In genomic region chr7:27712217-27712616, GRCh38 we compare ENCODE assay signal across 24 cellular contexts. TPM values are rescaled to one million over a fixed set of nuclear protein-coding genes. Genes with fewer than 3 reads are reported as not detected.
DNase-seq lines count a peak whose midpoint lies in the region; ATAC-seq, FAIRE-seq and TF ChIP-seq lines count a peak whose summit lies in the region.
"Had no signal": no experiment of that assay in that cellular context is flagged by ENCODE, and none has a peak within 500 bp of the region (broad histone marks: within the 10 kb centered on the region; RNA-seq: fewer than 3 reads in every experiment).

No MANE protein-coding gene starts in this region.

- 82% methylated on average over 3 of the region's 3 CpGs for WGBS in HepG2 (ENCODE audit: low lambda C conversion rate)
- WGBS in right lobe of liver (ENCODE audit: insufficient coverage, low coverage, low lambda C conversion rate, missing lambda C conversion rate), result 79% methylated on average over 3 of the region's 3 CpGs
- WGBS in hepatocyte (ENCODE audit: low lambda C conversion rate, missing lambda C conversion rate), result 95% methylated on average over 3 of the region's 3 CpGs
- 62 to 81% (median 75%) methylated on average over 3 of the region's 3 CpGs for WGBS in small intestine, 3 donors

- H3K27me3 ChIP-seq in HepG2 (ENCODE audit: control insufficient read depth in 1 of 2, insufficient read depth in 2 of 2, low read length in 2 of 2) (no peaks in the 10 kb centered on the region), right lobe of liver (no peaks in the 10 kb centered on the region), hepatocyte (no peaks in the 10 kb centered on the region), small intestine (ENCODE audit: control insufficient read depth in 2 of 2, insufficient read depth in 2 of 2, low read length in 2 of 2) (peaks cover 0 to 2% of the 10 kb centered on the region in 2 donors)
- H3K27me3 ChIP-seq: BLaER1 treated with 17β-estradiol and CSF1 and Interleukin-3, amounts not matched to agents 10 nM and 100 nM had no signal

- H3K9ac ChIP-seq in HepG2 (ENCODE audit: insufficient read depth, low read depth, low read length), result no peak overlapping the region
- H3K9ac ChIP-seq: BLaER1 treated with 17β-estradiol and CSF1 and Interleukin-3, amounts not matched to agents 10 nM and 100 nM had no signal

- no peaks in the 10 kb centered on the region for H3K9me2 ChIP-seq in hepatocyte (replicated peaks; ENCODE audit: insufficient read depth)

- ATAC-seq in HepG2 (no peak), right lobe of liver (no peak), left lobe of liver (peak; percentile 42)
- ATAC-seq: A549; CD8-positive, alpha-beta T cell; GM12878 had no signal

- BruUV-seq in HepG2 (replicated peaks; lab: Mats Ljungman, UMichigan), result no TSS peak

- in situ Hi-C loops in HepG2 (cut with HindIII; ENCODE audit: extremely low pct_ligation_motif_present, low pct_unique_long_range_greater_than_20kb), result no loop called here

- H2AFZ ChIP-seq in HepG2 (ENCODE audit: low read length) (no peak overlapping the region), hepatocyte (no peak overlapping the region)

- H3K4me3 ChIP-seq in HepG2 (replicated peaks in 1 of 3; ENCODE audit: insufficient read depth in 1 of 3, low read depth in 2 of 3, low read length in 3 of 3), result no peak overlapping the region
- no peak overlapping the region for H3K4me3 ChIP-seq in right lobe of liver
- no peak overlapping the region for H3K4me3 ChIP-seq in hepatocyte
- H3K4me3 ChIP-seq in small intestine (ENCODE audit: low read depth in 1 of 2, low read length in 2 of 2), result no peak overlapping the region
- H3K4me3 ChIP-seq: A549; BLaER1 treated with 17β-estradiol and CSF1 and Interleukin-3, amounts not matched to agents 10 nM and 100 nM; GM12878 had no signal

- TF ChIP-seq EP300 in HepG2 (IDR thresholded peaks at IDR 0.05; ENCODE audit: low read depth in 2 of 2, low read length in 2 of 2) (no peak), HepG2 (CRISPR knock-in tag; IDR thresholded peaks at IDR 0.05; ENCODE audit: borderline replicate concordance) (no peak)

- TF ChIP-seq RAD21 in HepG2 (CRISPR knock-in tag; IDR thresholded peaks at IDR 0.05), result no peak

- no peak overlapping the region for H3K4me2 ChIP-seq in HepG2 (ENCODE audit: low read depth, low read length)
- no peak overlapping the region for H3K4me2 ChIP-seq in hepatocyte
- H3K4me2 ChIP-seq: A549; BLaER1 treated with 17β-estradiol and CSF1 and Interleukin-3, amounts not matched to agents 10 nM and 100 nM had no signal

- H4K20me1 ChIP-seq in HepG2 (ENCODE audit: insufficient read depth, low read length), result no peaks in the 10 kb centered on the region
- no peaks in the 10 kb centered on the region for H4K20me1 ChIP-seq in hepatocyte (ENCODE audit: insufficient read depth, poor library complexity, severe bottlenecking)
- H4K20me1 ChIP-seq: BLaER1 treated with 17β-estradiol and CSF1 and Interleukin-3, amounts not matched to agents 10 nM and 100 nM had no signal

- no peaks in the 10 kb centered on the region for H3K36me3 ChIP-seq in HepG2 (replicated peaks in 1 of 2; ENCODE audit: control insufficient read depth in 1 of 2, insufficient read depth in 2 of 2, low read length in 2 of 2)
- no peaks in the 10 kb centered on the region for H3K36me3 ChIP-seq in right lobe of liver
- H3K36me3 ChIP-seq in hepatocyte (replicated peaks; ENCODE audit: insufficient read depth, low read depth), result no peaks in the 10 kb centered on the region
- no peaks in the 10 kb centered on the region for H3K36me3 ChIP-seq in small intestine (ENCODE audit: control insufficient read depth in 2 of 2, insufficient read depth in 2 of 2, low read length in 2 of 2)
- H3K36me3 ChIP-seq: BLaER1 treated with 17β-estradiol and CSF1 and Interleukin-3, amounts not matched to agents 10 nM and 100 nM had no signal

- POLR2A ChIA-PET in HepG2 (lab: Yijun Ruan, JAX), result no interaction called here

- DNase-seq in HepG2 (ENCODE audit: low spot score), result no peak
- DNase-seq in right lobe of liver, result no peak
- peak; percentile 17 for DNase-seq in hepatocyte (ENCODE audit: low spot score)
- DNase-seq in left lobe of liver (ENCODE audit: low spot score), result no peak
- DNase-seq in small intestine, result peak; percentile 41
- DNase-seq in cerebellum (ENCODE audit: low spot score), result no peak
- DNase-seq in ureter (ENCODE audit: low spot score), result no peak
- no peak for DNase-seq in NCI-H82 treated with DMSO at 0.1 percent for 48 hours (lab: John Stamatoyannopoulos, UW; ENCODE audit: unreplicated experiment)
- DNase-seq: AML-193; Caco-2; Calu3; CD4-positive, alpha-beta T cell; CD8-positive, alpha-beta T cell; DMS79 treated with DMSO at 0.1 percent for 48 hours; EL; GDM1 had no signal

- intact Hi-C loops in HepG2 (cut with micrococcal nuclease; ENCODE audit: unreplicated experiment) (no loop called here), right lobe of liver (cut with DNase I) (no loop called here)

- no peaks in the 10 kb centered on the region for H3K79me2 ChIP-seq in HepG2 (ENCODE audit: insufficient read depth, low read length)
- no peaks in the 10 kb centered on the region for H3K79me2 ChIP-seq in hepatocyte

- H3K27ac ChIP-seq in HepG2 (ENCODE audit: extremely low read length, insufficient read depth, low read length) (no peak overlapping the region), right lobe of liver (no peak overlapping the region), hepatocyte (no peak overlapping the region), small intestine (ENCODE audit: low read depth in 1 of 2, low read length in 1 of 2) (no peak overlapping the region)
- H3K27ac ChIP-seq: 22Rv1; A549; BLaER1 treated with 17β-estradiol and CSF1 and Interleukin-3, amounts not matched to agents 10 nM and 100 nM; C4-2B had no signal

- TF ChIP-seq POLR2A in HepG2 (IDR thresholded peaks at IDR 0.05; ENCODE audit: insufficient read depth in 1 of 2, low read depth in 2 of 2, low read length in 2 of 2) (no peak), right lobe of liver (IDR thresholded peaks at IDR 0.05) (no peak)

- CTCF ChIA-PET in HepG2 (lab: Yijun Ruan, JAX; ENCODE audit: low intra/inter-chr PET ratio, low total read pairs), result no interaction called here

- H3K4me1 ChIP-seq in HepG2 (ENCODE audit: insufficient read depth, low read length) (peaks cover 58% of the 10 kb centered on the region), right lobe of liver (no peaks in the 10 kb centered on the region), hepatocyte (ENCODE audit: insufficient read depth) (peaks cover 5% of the 10 kb centered on the region), small intestine (ENCODE audit: control insufficient read depth in 2 of 2, insufficient read depth in 1 of 2, low read depth in 1 of 2, low read length in 1 of 2) (peaks cover 2 to 9% of the 10 kb centered on the region in 2 donors)
- H3K4me1 ChIP-seq: BLaER1 treated with 17β-estradiol and CSF1 and Interleukin-3, amounts not matched to agents 10 nM and 100 nM had no signal

- H3K9me3 ChIP-seq in HepG2 (ENCODE audit: low read length), result no peaks in the 10 kb centered on the region
- no peaks in the 10 kb centered on the region for H3K9me3 ChIP-seq in right lobe of liver
- no peaks in the 10 kb centered on the region for H3K9me3 ChIP-seq in hepatocyte (ENCODE audit: low read depth)
- no peaks in the 10 kb centered on the region for H3K9me3 ChIP-seq in small intestine (ENCODE audit: control insufficient read depth, low read depth)
- H3K9me3 ChIP-seq: A549 had no signal

- TF ChIP-seq CTCF in HepG2 (CRISPR knock-in tag; IDR thresholded peaks at IDR 0.05) (no peak), right lobe of liver (IDR thresholded peaks at IDR 0.05) (no peak), hepatocyte (IDR thresholded peaks at IDR 0.05; ENCODE audit: poor library complexity) (no peak)

- FAIRE-seq in HepG2 (lab: Jason Lieb, UNC) (no peak), small intestine (lab: Jason Lieb, UNC) (no peak)
- FAIRE-seq: A549, D721Med, GM12878, GM12892, GM18507 had no signal

RNA-seq across cellular contexts. Expression of gene TAX1BP1, which starts 27.7 kb away (rescaled TPM):
- total RNA-seq in HepG2 (2016; rRNA removed; fragmentation: Illumina TruSeq; extraction: Trizol) (98.9 and 177 TPM in 2 replicates), right lobe of liver (10 to 100 TPM; 39.2 to 63.8 (median 47.4) TPM), hepatocyte (110 and 122 TPM in 2 replicates), left lobe of liver (32.4 TPM), cerebellum (65.3 TPM), ureter (146 TPM)
- 15.4 and 20.0 TPM in 2 replicates for total RNA-seq in HepG2 (2016; cell fraction: cytosol; rRNA removed; fragmentation: Illumina TruSeq; extraction: Trizol; ENCODE audit: low read depth)
- total RNA-seq in HepG2 (2016; cell fraction: insoluble cytoplasmic fraction; rRNA removed; fragmentation: Illumina TruSeq; extraction: Trizol), result 99.7 and 175 TPM in 2 replicates
- total RNA-seq in HepG2 (2016; cell fraction: membrane; rRNA removed; fragmentation: Illumina TruSeq; extraction: Trizol), result 41.7 and 45.4 TPM in 2 replicates
- 83.0 and 86.5 TPM in 2 replicates for total RNA-seq in HepG2 (2016; cell fraction: nucleus; rRNA removed; fragmentation: Illumina TruSeq; extraction: Trizol)
- polyA plus RNA-seq in HepG2 (2011; rRNA removed) (78.8 and 95.2 TPM in 2 replicates), hepatocyte (83.5 and 104 TPM in 2 replicates), small intestine (10 to 100 TPM; 60.8 to 82.3 (median 80.2) TPM)
- polyA plus RNA-seq in HepG2 (2011; cell fraction: cytosol; rRNA removed), result 51.1 and 75.1 TPM in 2 replicates
- 20.4 and 20.8 TPM in 2 replicates for polyA plus RNA-seq in HepG2 (2011; cell fraction: nucleus; rRNA removed)
- polyA plus RNA-seq in HepG2 (2012), result 60.1 and 77.8 TPM in 2 replicates
- polyA plus RNA-seq in HepG2 (2016; cell fraction: cytosol; fragmentation: Illumina TruSeq; extraction: Trizol; ENCODE audit: low read depth), result 5.9 and 6.6 TPM in 2 replicates
- polyA plus RNA-seq in HepG2 (2016; cell fraction: insoluble cytoplasmic fraction; fragmentation: Illumina TruSeq; extraction: Trizol; ENCODE audit: low read depth), result 137 and 142 TPM in 2 replicates
- 15.0 and 16.7 TPM in 2 replicates for polyA plus RNA-seq in HepG2 (2016; cell fraction: membrane; fragmentation: Illumina TruSeq; extraction: Trizol; ENCODE audit: low read depth)
- 48.0 and 52.6 TPM in 2 replicates for polyA plus RNA-seq in HepG2 (2016; cell fraction: nucleus; fragmentation: Illumina TruSeq; extraction: Trizol; ENCODE audit: insufficient read depth, low read depth)
- polyA minus RNA-seq in HepG2 (2011; rRNA and poly(A)+ RNA removed; ENCODE audit: low replicate concordance), result 114 and 126 TPM in 2 replicates
- 36.9 and 45.1 TPM in 2 replicates for polyA minus RNA-seq in HepG2 (2011; cell fraction: cytosol; rRNA and poly(A)+ RNA removed)
- 152 and 235 TPM in 2 replicates for polyA minus RNA-seq in HepG2 (2011; cell fraction: nucleus; rRNA and poly(A)+ RNA removed)

RNA-seq across cellular contexts. Expression of gene HIBADH, which starts 49.5 kb away (rescaled TPM):
- total RNA-seq in HepG2 (2016; rRNA removed; fragmentation: Illumina TruSeq; extraction: Trizol) (59.5 and 75.2 TPM in 2 replicates), right lobe of liver (100 to 1,000 TPM in 1 of 6 experiments, 10 to 100 TPM in 5; 64.9 to 143 (median 67.2) TPM), hepatocyte (64.9 and 65.5 TPM in 2 replicates), left lobe of liver (79.8 TPM), cerebellum (17.6 TPM), ureter (31.3 TPM)
- total RNA-seq in HepG2 (2016; cell fraction: cytosol; rRNA removed; fragmentation: Illumina TruSeq; extraction: Trizol; ENCODE audit: low read depth), result 18.4 and 19.7 TPM in 2 replicates
- total RNA-seq in HepG2 (2016; cell fraction: insoluble cytoplasmic fraction; rRNA removed; fragmentation: Illumina TruSeq; extraction: Trizol), result 58.9 and 80.7 TPM in 2 replicates
- 28.1 and 29.5 TPM in 2 replicates for total RNA-seq in HepG2 (2016; cell fraction: membrane; rRNA removed; fragmentation: Illumina TruSeq; extraction: Trizol)
- 35.3 and 35.9 TPM in 2 replicates for total RNA-seq in HepG2 (2016; cell fraction: nucleus; rRNA removed; fragmentation: Illumina TruSeq; extraction: Trizol)
- polyA plus RNA-seq in HepG2 (2011; rRNA removed) (38.3 and 49.9 TPM in 2 replicates), hepatocyte (52.1 and 56.1 TPM in 2 replicates), small intestine (10 to 100 TPM; 30.5 to 50.8 (median 44.9) TPM)
- 33.7 and 40.2 TPM in 2 replicates for polyA plus RNA-seq in HepG2 (2011; cell fraction: cytosol; rRNA removed)
- 11.1 and 14.5 TPM in 2 replicates for polyA plus RNA-seq in HepG2 (2011; cell fraction: nucleus; rRNA removed)
- polyA plus RNA-seq in HepG2 (2012), result 25.4 and 35.3 TPM in 2 replicates
- polyA plus RNA-seq in HepG2 (2016; cell fraction: cytosol; fragmentation: Illumina TruSeq; extraction: Trizol; ENCODE audit: low read depth), result 9.2 and 10.5 TPM in 2 replicates
- polyA plus RNA-seq in HepG2 (2016; cell fraction: insoluble cytoplasmic fraction; fragmentation: Illumina TruSeq; extraction: Trizol; ENCODE audit: low read depth), result 92.1 and 102 TPM in 2 replicates
- polyA plus RNA-seq in HepG2 (2016; cell fraction: membrane; fragmentation: Illumina TruSeq; extraction: Trizol; ENCODE audit: low read depth), result 20.4 and 23.5 TPM in 2 replicates
- 41.6 and 44.3 TPM in 2 replicates for polyA plus RNA-seq in HepG2 (2016; cell fraction: nucleus; fragmentation: Illumina TruSeq; extraction: Trizol; ENCODE audit: insufficient read depth, low read depth)
- polyA minus RNA-seq in HepG2 (2011; rRNA and poly(A)+ RNA removed; ENCODE audit: low replicate concordance), result 16.6 and 21.9 TPM in 2 replicates
- 15.9 and 16.9 TPM in 2 replicates for polyA minus RNA-seq in HepG2 (2011; cell fraction: cytosol; rRNA and poly(A)+ RNA removed)
- polyA minus RNA-seq in HepG2 (2011; cell fraction: nucleus; rRNA and poly(A)+ RNA removed), result 23.2 and 25.1 TPM in 2 replicates

Comparison
In these comparisons a context has a peak if more than half of its experiments do, and no peak if none do; other contexts are left out.
1. DNase-seq: peak in hepatocyte (single experiment) and small intestine (single experiment); none in HepG2 (single experiment), right lobe of liver (0 of 3), left lobe of liver (single experiment), cerebellum (single experiment), ureter (single experiment) and NCI-H82 treated with DMSO at 0.1 percent for 48 hours (single experiment).